In genomic region chr4:125317526-125317880, GRCh38 we compare ENCODE assay signal across 9 cellular contexts. TPM values are rescaled to one million over a fixed set of nuclear protein-coding genes. Genes with fewer than 3 reads are reported as not detected.
DNase-seq lines count a peak whose midpoint lies in the region; ATAC-seq, FAIRE-seq and TF ChIP-seq lines count a peak whose summit lies in the region.
"Had no signal": no experiment of that assay in that cellular context is flagged by ENCODE, and none has a peak within 500 bp of the region (broad histone marks: within the 10 kb centered on the region; RNA-seq: fewer than 3 reads in every experiment).

No MANE protein-coding gene starts in this region.

- TF ChIP-seq RAD21 in A549 (conservative IDR thresholded peaks at IDR 0.05 in 1 of 2, IDR thresholded peaks at IDR 0.05 in 1 of 2): no peak; a peak in 1 of 5 replicates

- no peaks in the 10 kb centered on the region for H3F3A ChIP-seq in PC-3 (ENCODE audit: low read length, unreplicated experiment)

- H3K9me3 ChIP-seq in A549: no peaks in the 10 kb centered on the region
- H3K9me3 ChIP-seq in subcutaneous abdominal adipose tissue (ENCODE audit: control insufficient read depth in 5 of 5, low read length in 5 of 5): no peaks in the 10 kb centered on the region
- H3K9me3 ChIP-seq in PC-3 (ENCODE audit: low read length): no peaks in the 10 kb centered on the region

- no peak for TF ChIP-seq EP300 in A549 (IDR thresholded peaks at IDR 0.05)

- H3K4me1 ChIP-seq in A549: peaks cover 15% of the 10 kb centered on the region; the same call in 2 of the 3 replicates
- H3K4me1 ChIP-seq in subcutaneous abdominal adipose tissue (ENCODE audit: control insufficient read depth in 5 of 5, insufficient read depth in 5 of 5, low read length in 5 of 5): peaks cover 13 to 68% (median 45%) of the 10 kb centered on the region in 5 donors
- peaks cover 18% of the 10 kb centered on the region for H3K4me1 ChIP-seq in PC-3 (ENCODE audit: insufficient read depth, low read length)

- H3K27ac ChIP-seq in A549 (peak overlapping the region; percentile 60 to 86), subcutaneous abdominal adipose tissue (ENCODE audit: low read depth, low read length) (peak overlapping the region; percentile 24), PC-3 (ENCODE audit: low read length) (no peak overlapping the region)

- H3K79me2 ChIP-seq in PC-3 (ENCODE audit: low read length): no peaks in the 10 kb centered on the region

- H3K9ac ChIP-seq in subcutaneous abdominal adipose tissue (ENCODE audit: low read length in 5 of 5) (peak overlapping the region in 3 of 5 donors; percentile 10 to 60 (median 48)), PC-3 (ENCODE audit: low read length) (no peak overlapping the region)

- H3K9me2 ChIP-seq in PC-3 (replicated peaks; ENCODE audit: low read length): no peaks in the 10 kb centered on the region

- CTCF ChIA-PET in A549 (lab: Yijun Ruan, JAX): interaction anchor here (0.6 to 2.6 kb wide), 8 partner anchors 299 to 434 kb away, joined by 3 to 10 read pairs (median 4); no protein-coding TSS in a partner anchor
- CTCF ChIA-PET in PC-3 (lab: Charles Lee): no interaction called here
- CTCF ChIA-PET in HEK293T (lab: Yijun Ruan, JAX): interaction anchor here (0.6 kb wide), 2 partner anchors 383 to 806 kb away, joined by 3 read pairs; no protein-coding TSS in a partner anchor

- POLR2A ChIA-PET in A549 (lab: Yijun Ruan, JAX) (no interaction called here), PC-3 (lab: Charles Lee; ENCODE audit: unreplicated experiment) (no interaction called here), HEK293T (lab: Yijun Ruan, JAX) (no interaction called here)

- FAIRE-seq in A549 (lab: Jason Lieb, UNC): no peak
- FAIRE-seq: GM12878 had no signal

- ATAC-seq in A549: peak; percentile 30 to 38; a peak in 5 of 6 replicates
- no peak for ATAC-seq in left colon
- no peak for ATAC-seq in PC-3
- ATAC-seq: GM12878 had no signal

- BruUV-seq in PC-3 (replicated peaks; lab: Mats Ljungman, UMichigan): no TSS peak

- H3K4me3 ChIP-seq in A549: peak overlapping the region; percentile 87
- H3K4me3 ChIP-seq in cardiac fibroblast (replicated peaks in 1 of 2; ENCODE audit: low read depth in 2 of 2, low read length in 2 of 2): peak overlapping the region; percentile 87 to 99
- H3K4me3 ChIP-seq in subcutaneous abdominal adipose tissue (ENCODE audit: low read depth in 1 of 5, low read length in 5 of 5): peak overlapping the region; percentile 90 to 93 (median 91)
- no peak overlapping the region for H3K4me3 ChIP-seq in PC-3 (ENCODE audit: low read length)
- H3K4me3 ChIP-seq: GM12878 had no signal

- 14% methylated on average over 8 of the region's 23 CpGs for WGBS in A549 (ENCODE audit: missing lambda C conversion rate)

- H3K36me3 ChIP-seq in subcutaneous abdominal adipose tissue (ENCODE audit: control insufficient read depth in 5 of 5, insufficient read depth in 5 of 5, low read length in 5 of 5): peaks cover 0 to 9% (median 0%) of the 10 kb centered on the region in 5 donors
- H3K36me3 ChIP-seq in PC-3 (ENCODE audit: low read depth, low read length): no peaks in the 10 kb centered on the region

- TF ChIP-seq POLR2A in A549 (IDR thresholded peaks at IDR 0.05; ENCODE audit: low read length): no peak; the same call in 1 of the 2 replicates

- DNase-seq in A549 (ENCODE audit: low read depth in 1 of 2, low spot score in 1 of 2): peak; percentile 18 to 65
- peak; percentile 55 for DNase-seq in HCEC 1CT
- peak; percentile 57 to 67 for DNase-seq in cardiac fibroblast (ENCODE audit: low read depth in 2 of 2)
- peak; percentile 25 for DNase-seq in left colon
- DNase-seq in PC-3: no peak
- no peak for DNase-seq in HEK293T (ENCODE audit: extremely low spot score)
- no peak for DNase-seq in GM20000 (ENCODE audit: low spot score)

- H3K27me3 ChIP-seq in subcutaneous abdominal adipose tissue (ENCODE audit: control insufficient read depth in 5 of 5, insufficient read depth in 4 of 5, low read length in 5 of 5): peaks cover 0 to 11% (median 0%) of the 10 kb centered on the region in 5 donors
- no peaks in the 10 kb centered on the region for H3K27me3 ChIP-seq in PC-3 (ENCODE audit: low read length)

- intact Hi-C loops in left colon (cut with DNase I, micrococcal nuclease): loop anchor here in 1 of 2 donors (10.0 kb wide), 1 partner anchor 1287 kb away; no protein-coding TSS in a partner anchor
- intact Hi-C loops in PC-3 (cut with micrococcal nuclease): loop anchor here (10.0 kb wide), 2 partner anchors 307 to 1367 kb away; no protein-coding TSS in a partner anchor

- H4K20me1 ChIP-seq in PC-3 (ENCODE audit: low read length): no peaks in the 10 kb centered on the region

- TF ChIP-seq CTCF in A549 (IDR thresholded peaks at IDR 0.05) (peak; percentile 18; the same call in 1 of the 3 replicates), cardiac fibroblast (IDR thresholded peaks at IDR 0.05; ENCODE audit: low read depth, low read length) (peak; percentile 67), PC-3 (conservative IDR thresholded peaks at IDR 0.05; ENCODE audit: low read depth, low read length) (no peak), GM20000 (IDR thresholded peaks at IDR 0.05; ENCODE audit: extremely low read depth, missing control alignments) (no peak)

- H3K4me2 ChIP-seq in A549: peak overlapping the region; percentile 94
- no peak overlapping the region for H3K4me2 ChIP-seq in PC-3 (ENCODE audit: low read length)

- no peak overlapping the region for H2AFZ ChIP-seq in PC-3 (ENCODE audit: low read length)

TF ChIP-seq in A549, 52 proteins besides CTCF, POLR2A, EP300 and RAD21:
- TF ChIP-seq CBX2 (IDR thresholded peaks at IDR 0.05; ENCODE audit: borderline replicate concordance, low read depth) (no peak), PHF8 (IDR thresholded peaks at IDR 0.05; ENCODE audit: borderline replicate concordance, low read depth) (no peak)

TF ChIP-seq in HEK293T, 16 proteins besides CTCF, POLR2A, EP300 and RAD21:
- TF ChIP-seq PKNOX1 (IDR thresholded peaks at IDR 0.05) (no peak), BHLHE40 (IDR thresholded peaks at IDR 0.05; ENCODE audit: borderline replicate concordance) (no peak), ARNT (IDR thresholded peaks at IDR 0.05) (no peak), FOXA1 (IDR thresholded peaks at IDR 0.05) (no peak), L3MBTL2 (conservative IDR thresholded peaks at IDR 0.05) (no peak), NFRKB (IDR thresholded peaks at IDR 0.05) (no peak), ZNF384 (IDR thresholded peaks at IDR 0.05) (no peak), CTBP1 (IDR thresholded peaks at IDR 0.05; ENCODE audit: borderline replicate concordance) (no peak), FOXK2 (IDR thresholded peaks at IDR 0.05) (no peak), HDGF (IDR thresholded peaks at IDR 0.05; ENCODE audit: borderline replicate concordance) (no peak), SUZ12 (IDR thresholded peaks at IDR 0.05) (no peak), ELF4 (IDR thresholded peaks at IDR 0.05) (no peak), LEF1 (IDR thresholded peaks at IDR 0.05; ENCODE audit: borderline replicate concordance) (no peak)

RNA-seq across cellular contexts. Expression of gene FAT4, which starts 2.7 kb away (rescaled TPM):
- polyA plus RNA-seq in A549 (2011; rRNA removed) (1.1 and 1.4 TPM in 2 replicates), A549 (2017; fragmentation: RNase III; extraction: RNeasy Plus Mini Kit Qiagen cat#74134 plus additional on column Dnase treatment) (0.29 to 0.42 TPM (median 0.32 TPM) in 3 replicates)
- 0.19 and 0.22 TPM in 2 replicates for polyA plus RNA-seq in A549 (2012; cell fraction: cytosol; rRNA removed)
- 0.32 and 0.45 TPM in 2 replicates for polyA plus RNA-seq in A549 (2012; cell fraction: nucleus; rRNA removed)
- polyA minus RNA-seq in A549 (2011; rRNA and poly(A)+ RNA removed): 2.8 and 7.1 TPM in 2 replicates
- total RNA-seq in left colon (1 to 10 TPM; 1.4 to 6.1 TPM), PC-3 (2014; rRNA removed) (0.95 and 1.4 TPM in 2 replicates)
- polyA plus RNA-seq: GM12878 had no signal

Comparison
In these comparisons a context has a peak if more than half of its experiments do, and no peak if none do; other contexts are left out.
1. ATAC-seq: peak in A549 (2 of 2); none in left colon (single experiment) and PC-3 (single experiment).
2. DNase-seq: peak in A549 (2 of 2), HCEC 1CT (single experiment), cardiac fibroblast (2 of 2) and left colon (2 of 2); none in PC-3 (single experiment), HEK293T (single experiment) and GM20000 (single experiment).
3. CTCF ChIP-seq: peak in A549 (single experiment) and cardiac fibroblast (single experiment); none in PC-3 (single experiment) and GM20000 (single experiment).